1 cellular context compared by ENCODE assay signal in genomic region chr16:21263640-21264211, GRCh38.
TF ChIP-seq lines count a peak whose summit lies in the region.

No MANE protein-coding gene starts in this region.

TF ChIP-seq in GM12878, 131 proteins besides CTCF, POLR2A, EP300 and RAD21 (continues in another document):
- TF ChIP-seq ZNF207 (IDR thresholded peaks at IDR 0.05; ENCODE audit: borderline replicate concordance) (no peak), IRF4 (IDR thresholded peaks at IDR 0.05; ENCODE audit: low read depth, low read length) (no peak), RELB (IDR thresholded peaks at IDR 0.05; ENCODE audit: low read depth) (no peak), ZSCAN29 (IDR thresholded peaks at IDR 0.05) (no peak), EGR1 (IDR thresholded peaks at IDR 0.05; ENCODE audit: borderline replicate concordance in 1 of 2, low read depth in 2 of 2, low read length in 2 of 2) (no peak), RAD51 (IDR thresholded peaks at IDR 0.05) (peak; percentile 70; the same call in 1 of the 2 replicates), BRCA1 (IDR thresholded peaks at IDR 0.05; ENCODE audit: low read depth, low read length) (no peak), BACH1 (IDR thresholded peaks at IDR 0.05; ENCODE audit: borderline replicate concordance) (no peak), JUNB (IDR thresholded peaks at IDR 0.05) (no peak), NBN (IDR thresholded peaks at IDR 0.05) (no peak), ZNF687 (IDR thresholded peaks at IDR 0.05) (peak; percentile 20; the same call in 1 of the 2 replicates), TAF1 (IDR thresholded peaks at IDR 0.05; ENCODE audit: borderline replicate concordance, low read depth, low read length) (no peak), NFIC (IDR thresholded peaks at IDR 0.05; ENCODE audit: low read depth, low read length) (no peak), MTA3 (IDR thresholded peaks at IDR 0.05; ENCODE audit: borderline replicate concordance, low read length) (no peak), BHLHE40 (IDR thresholded peaks at IDR 0.05; ENCODE audit: borderline replicate concordance in 1 of 2, low read depth in 2 of 2, low read length in 1 of 2) (no peak), FOXM1 (IDR thresholded peaks at IDR 0.05; ENCODE audit: low read depth, low read length) (no peak), CEBPZ (IDR thresholded peaks at IDR 0.05; ENCODE audit: low read depth, low read length) (no peak), TBL1XR1 (IDR thresholded peaks at IDR 0.05; ENCODE audit: low read depth, low read length) (no peak), STAT1 (conservative IDR thresholded peaks at IDR 0.05) (no peak), IKZF1 (conservative IDR thresholded peaks at IDR 0.05) (peak; percentile 35; the same call in 1 of the 2 replicates), IKZF2 (IDR thresholded peaks at IDR 0.05) (peak in 1 of 2 experiments; percentile 32; a peak in 2 of 4 replicates), KDM1A (IDR thresholded peaks at IDR 0.05; ENCODE audit: borderline replicate concordance) (no peak), SUPT20H (IDR thresholded peaks at IDR 0.05; ENCODE audit: borderline replicate concordance, control insufficient read depth, low read depth, low read length) (no peak), BMI1 (IDR thresholded peaks at IDR 0.05; ENCODE audit: borderline replicate concordance) (no peak), MEF2B (IDR thresholded peaks at IDR 0.05; ENCODE audit: partially characterized antibody, poor library complexity, severe bottlenecking) (no peak), MTA2 (IDR thresholded peaks at IDR 0.05; ENCODE audit: low read depth) (peak; percentile 23; the same call in 1 of the 2 replicates), NR2F1 (conservative IDR thresholded peaks at IDR 0.05) (no peak), MXI1 (IDR thresholded peaks at IDR 0.05; ENCODE audit: low read depth, low read length) (0 out of 2 replicates have a peak, but pooled peaks have one; percentile 19), GATAD2B (conservative IDR thresholded peaks at IDR 0.05; ENCODE audit: low read depth) (no peak), DPF2 (IDR thresholded peaks at IDR 0.05) (no peak), CHD2 (IDR thresholded peaks at IDR 0.05; ENCODE audit: borderline replicate concordance, low read depth, low read length) (0 out of 2 replicates have a peak, but pooled peaks have one; percentile 22), FOXK2 (IDR thresholded peaks at IDR 0.05) (no peak), POLR2AphosphoS2 (IDR thresholded peaks at IDR 0.05; ENCODE audit: low read depth, low read length) (no peak), E4F1 (IDR thresholded peaks at IDR 0.05; ENCODE audit: borderline replicate concordance, partially characterized antibody) (no peak), KLF5 (IDR thresholded peaks at IDR 0.05; ENCODE audit: partially characterized antibody) (no peak), PAX8 (IDR thresholded peaks at IDR 0.05) (no peak)
- TF ChIP-seq, protein P1, sequence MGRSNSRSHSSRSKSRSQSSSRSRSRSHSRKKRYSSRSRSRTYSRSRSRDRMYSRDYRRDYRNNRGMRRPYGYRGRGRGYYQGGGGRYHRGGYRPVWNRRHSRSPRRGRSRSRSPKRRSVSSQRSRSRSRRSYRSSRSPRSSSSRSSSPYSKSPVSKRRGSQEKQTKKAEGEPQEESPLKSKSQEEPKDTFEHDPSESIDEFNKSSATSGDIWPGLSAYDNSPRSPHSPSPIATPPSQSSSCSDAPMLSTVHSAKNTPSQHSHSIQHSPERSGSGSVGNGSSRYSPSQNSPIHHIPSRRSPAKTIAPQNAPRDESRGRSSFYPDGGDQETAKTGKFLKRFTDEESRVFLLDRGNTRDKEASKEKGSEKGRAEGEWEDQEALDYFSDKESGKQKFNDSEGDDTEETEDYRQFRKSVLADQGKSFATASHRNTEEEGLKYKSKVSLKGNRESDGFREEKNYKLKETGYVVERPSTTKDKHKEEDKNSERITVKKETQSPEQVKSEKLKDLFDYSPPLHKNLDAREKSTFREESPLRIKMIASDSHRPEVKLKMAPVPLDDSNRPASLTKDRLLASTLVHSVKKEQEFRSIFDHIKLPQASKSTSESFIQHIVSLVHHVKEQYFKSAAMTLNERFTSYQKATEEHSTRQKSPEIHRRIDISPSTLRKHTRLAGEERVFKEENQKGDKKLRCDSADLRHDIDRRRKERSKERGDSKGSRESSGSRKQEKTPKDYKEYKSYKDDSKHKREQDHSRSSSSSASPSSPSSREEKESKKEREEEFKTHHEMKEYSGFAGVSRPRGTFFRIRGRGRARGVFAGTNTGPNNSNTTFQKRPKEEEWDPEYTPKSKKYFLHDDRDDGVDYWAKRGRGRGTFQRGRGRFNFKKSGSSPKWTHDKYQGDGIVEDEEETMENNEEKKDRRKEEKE (IDR thresholded peaks at IDR 0.05): no peak
- TF ChIP-seq, protein P2, sequence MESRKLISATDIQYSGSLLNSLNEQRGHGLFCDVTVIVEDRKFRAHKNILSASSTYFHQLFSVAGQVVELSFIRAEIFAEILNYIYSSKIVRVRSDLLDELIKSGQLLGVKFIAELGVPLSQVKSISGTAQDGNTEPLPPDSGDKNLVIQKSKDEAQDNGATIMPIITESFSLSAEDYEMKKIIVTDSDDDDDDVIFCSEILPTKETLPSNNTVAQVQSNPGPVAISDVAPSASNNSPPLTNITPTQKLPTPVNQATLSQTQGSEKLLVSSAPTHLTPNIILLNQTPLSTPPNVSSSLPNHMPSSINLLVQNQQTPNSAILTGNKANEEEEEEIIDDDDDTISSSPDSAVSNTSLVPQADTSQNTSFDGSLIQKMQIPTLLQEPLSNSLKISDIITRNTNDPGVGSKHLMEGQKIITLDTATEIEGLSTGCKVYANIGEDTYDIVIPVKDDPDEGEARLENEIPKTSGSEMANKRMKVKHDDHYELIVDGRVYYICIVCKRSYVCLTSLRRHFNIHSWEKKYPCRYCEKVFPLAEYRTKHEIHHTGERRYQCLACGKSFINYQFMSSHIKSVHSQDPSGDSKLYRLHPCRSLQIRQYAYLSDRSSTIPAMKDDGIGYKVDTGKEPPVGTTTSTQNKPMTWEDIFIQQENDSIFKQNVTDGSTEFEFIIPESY (IDR thresholded peaks at IDR 0.05): no peak
- TF ChIP-seq, protein P3, sequence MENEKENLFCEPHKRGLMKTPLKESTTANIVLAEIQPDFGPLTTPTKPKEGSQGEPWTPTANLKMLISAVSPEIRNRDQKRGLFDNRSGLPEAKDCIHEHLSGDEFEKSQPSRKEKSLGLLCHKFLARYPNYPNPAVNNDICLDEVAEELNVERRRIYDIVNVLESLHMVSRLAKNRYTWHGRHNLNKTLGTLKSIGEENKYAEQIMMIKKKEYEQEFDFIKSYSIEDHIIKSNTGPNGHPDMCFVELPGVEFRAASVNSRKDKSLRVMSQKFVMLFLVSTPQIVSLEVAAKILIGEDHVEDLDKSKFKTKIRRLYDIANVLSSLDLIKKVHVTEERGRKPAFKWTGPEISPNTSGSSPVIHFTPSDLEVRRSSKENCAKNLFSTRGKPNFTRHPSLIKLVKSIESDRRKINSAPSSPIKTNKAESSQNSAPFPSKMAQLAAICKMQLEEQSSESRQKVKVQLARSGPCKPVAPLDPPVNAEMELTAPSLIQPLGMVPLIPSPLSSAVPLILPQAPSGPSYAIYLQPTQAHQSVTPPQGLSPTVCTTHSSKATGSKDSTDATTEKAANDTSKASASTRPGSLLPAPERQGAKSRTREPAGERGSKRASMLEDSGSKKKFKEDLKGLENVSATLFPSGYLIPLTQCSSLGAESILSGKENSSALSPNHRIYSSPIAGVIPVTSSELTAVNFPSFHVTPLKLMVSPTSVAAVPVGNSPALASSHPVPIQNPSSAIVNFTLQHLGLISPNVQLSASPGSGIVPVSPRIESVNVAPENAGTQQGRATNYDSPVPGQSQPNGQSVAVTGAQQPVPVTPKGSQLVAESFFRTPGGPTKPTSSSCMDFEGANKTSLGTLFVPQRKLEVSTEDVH (IDR thresholded peaks at IDR 0.05; ENCODE audit: low read depth, partially characterized antibody): no peak
- TF ChIP-seq, protein P4, sequence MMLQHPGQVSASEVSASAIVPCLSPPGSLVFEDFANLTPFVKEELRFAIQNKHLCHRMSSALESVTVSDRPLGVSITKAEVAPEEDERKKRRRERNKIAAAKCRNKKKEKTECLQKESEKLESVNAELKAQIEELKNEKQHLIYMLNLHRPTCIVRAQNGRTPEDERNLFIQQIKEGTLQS (IDR thresholded peaks at IDR 0.05; ENCODE audit: borderline replicate concordance, extremely low read depth, low read depth, low read length): no peak
